ENCODE assay signal across 2 cellular contexts in genomic region chr1:182603646-182604127, GRCh38.
TF ChIP-seq lines count a peak whose summit lies in the region.

No MANE protein-coding gene starts in this region.

TF ChIP-seq in liver, 16 proteins besides CTCF, POLR2A, EP300 and RAD21:
- TF ChIP-seq MAX (IDR thresholded peaks at IDR 0.05) (no peak), ATF3 (IDR thresholded peaks at IDR 0.05) (no peak), ZBTB33 (IDR thresholded peaks at IDR 0.05) (no peak), YY1 (IDR thresholded peaks at IDR 0.05) (no peak), GABPA (IDR thresholded peaks at IDR 0.05 in 1 of 2, conservative IDR thresholded peaks at IDR 0.05 in 1 of 2) (no peak), REST (IDR thresholded peaks at IDR 0.05) (no peak), HNF4G (IDR thresholded peaks at IDR 0.05) (no peak), TAF1 (conservative IDR thresholded peaks at IDR 0.05) (no peak), JUND (IDR thresholded peaks at IDR 0.05) (no peak), HNF4A (conservative IDR thresholded peaks at IDR 0.05) (no peak), EGR1 (IDR thresholded peaks at IDR 0.05; ENCODE audit: low read depth in 2 of 2) (no peak), SP1 (IDR thresholded peaks at IDR 0.05) (no peak)

TF ChIP-seq in HepG2, 621 proteins besides CTCF, POLR2A, EP300 and RAD21:
- TF ChIP-seq PPARG (CRISPR knock-in tag; conservative IDR thresholded peaks at IDR 0.05), result no peak
- no peak for TF ChIP-seq TEF (CRISPR knock-in tag; IDR thresholded peaks at IDR 0.05)
TF ChIP-seq in HepG2: peak in this region for 0.
